Comparison of ENCODE assay signal across 8 cellular contexts in genomic region chr10:114550756-114551290, GRCh38.
DNase-seq lines count a peak whose midpoint lies in the region; ATAC-seq and TF ChIP-seq lines count a peak whose summit lies in the region.

No MANE protein-coding gene starts in this region.

- peak; percentile 43 to 65 (median 64) for TF ChIP-seq CTCF in vagina (IDR thresholded peaks at IDR 0.05)

- H3K36me3 ChIP-seq in vagina = no peaks in the 10 kb centered on the region

- ATAC-seq in left colon (peak; percentile 59), HG02840 (IDR thresholded peaks at IDR 0.05; ENCODE audit: low FRiP score, unreplicated experiment) (no peak), HG03159 (IDR thresholded peaks at IDR 0.05; ENCODE audit: unreplicated experiment) (no peak)

- peak; percentile 7 for DNase-seq in Daoy (ENCODE audit: low read depth)
- DNase-seq in NCI-H146 (lab: John Stamatoyannopoulos, UW) = peak; percentile 47
- peak; percentile 59 for DNase-seq in astrocyte of the hippocampus (ENCODE audit: low read depth, low spot score)
- no peak for DNase-seq in left colon
- no peak for DNase-seq in vagina (ENCODE audit: extremely low spot score in 2 of 2)
- DNase-seq in cerebellar nuclear complex (lab: John Stamatoyannopoulos, UW) = no peak

- no peak for TF ChIP-seq POLR2A in vagina (IDR thresholded peaks at IDR 0.05)

- intact Hi-C loops in left colon (cut with DNase I, micrococcal nuclease) (loop anchor here in 1 of 2 donors (5.0 to 10.0 kb wide), 2 partner anchors 154 to 236 kb away; no protein-coding TSS in a partner anchor), vagina (cut with DNase I) (loop anchor here (5.0 kb wide), 2 partner anchors 151 to 236 kb away; no protein-coding TSS in a partner anchor)

- H3K4me1 ChIP-seq in vagina = peaks cover 13% of the 10 kb centered on the region

- H3K9me3 ChIP-seq in vagina = no peaks in the 10 kb centered on the region

- H3K27me3 ChIP-seq in vagina = no peaks in the 10 kb centered on the region

- peak overlapping the region; percentile 2 to 24 for H3K4me3 ChIP-seq in vagina

- peak overlapping the region; percentile 11 for H3K27ac ChIP-seq in vagina

Comparison
In these comparisons a context has a peak if more than half of its experiments do, and no peak if none do; other contexts are left out.
1. DNase-seq: peak in Daoy (single experiment), NCI-H146 (single experiment) and astrocyte of the hippocampus (single experiment); none in left colon (0 of 2), vagina (0 of 2) and cerebellar nuclear complex (0 of 2).